8 cellular contexts compared by ENCODE assay signal in the genomic region with DNA sequence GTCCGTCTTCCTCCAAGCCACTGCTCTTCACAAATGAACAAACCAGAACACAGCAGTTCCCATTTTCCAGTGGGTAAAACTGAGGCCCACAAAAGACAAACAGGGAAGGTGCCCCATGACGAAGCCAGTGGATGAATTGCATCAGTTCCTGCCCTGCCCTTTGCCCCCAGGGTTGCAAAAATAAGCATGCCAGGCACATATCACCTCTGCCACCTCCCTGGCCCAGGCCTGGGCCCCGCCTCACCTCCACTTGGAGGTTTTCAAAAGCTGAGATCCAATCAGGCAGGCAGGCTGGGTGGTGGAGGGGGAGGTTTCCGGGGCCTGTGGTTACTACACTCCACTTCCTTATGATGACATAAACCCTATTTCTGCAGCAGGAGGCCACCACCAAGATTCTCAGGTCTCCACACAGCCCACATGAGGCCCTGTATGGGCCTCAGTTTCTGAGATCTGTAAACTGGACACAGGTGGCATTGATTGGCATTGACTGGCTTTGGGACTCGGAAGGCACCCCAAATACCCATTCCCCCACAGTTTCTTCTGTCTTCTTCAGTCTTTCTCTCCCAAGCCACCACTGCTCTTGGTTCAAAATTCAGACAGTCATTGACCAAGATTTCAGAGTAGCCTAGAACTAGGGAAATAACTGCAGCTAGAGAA. TPM values are rescaled to one million over a fixed set of nuclear protein-coding genes. Genes with fewer than 3 reads are reported as not detected.
DNase-seq lines count a peak whose midpoint lies in the region; ATAC-seq and TF ChIP-seq lines count a peak whose summit lies in the region.

No MANE protein-coding gene starts in this region.

- intact Hi-C loops in posterior vena cava (cut with DNase I), result loop anchor here in 1 of 2 donors (5.0 kb wide), 1 partner anchor 63 kb away; no protein-coding TSS in a partner anchor

- in situ Hi-C loops in GM13976 (cut with MboI; ENCODE audit: low sequenced_read_pairs, unreplicated experiment), result no loop called here

- peak; percentile 91 for DNase-seq in GM13976 (ENCODE audit: low spot score)
- peak; percentile 96 for DNase-seq in NB4 (ENCODE audit: low read depth)
- peak; percentile 65 to 78 for DNase-seq in activated CD4-positive, alpha-beta T cell treated with anti-CD3 and anti-CD28 coated beads, Interleukin-2, amount 50 U/mL, for 24 hours (ENCODE audit: low read depth in 1 of 2, low spot score in 1 of 2)
- peak; percentile 74 for DNase-seq in effector CD8-positive, alpha-beta T cell (lab: John Stamatoyannopoulos, UW)
- peak; percentile 91 for DNase-seq in posterior vena cava (ENCODE audit: low spot score)
- no peak for DNase-seq in NCI-H187 treated with DMSO at 0.1 percent for 48 hours (lab: John Stamatoyannopoulos, UW)
- DNase-seq in DMS 273 treated with DMSO at 0.1 percent for 48 hours (lab: John Stamatoyannopoulos, UW), result no peak

- no peak for TF ChIP-seq POLR2A in NB4 (IDR thresholded peaks at IDR 0.05; ENCODE audit: extremely low read depth, insufficient read length)

- H3K4me3 ChIP-seq in NB4 (ENCODE audit: low read depth, low read length), result peak overlapping the region; percentile 25

- TF ChIP-seq CTCF in GM13976 (IDR thresholded peaks at IDR 0.05; ENCODE audit: borderline replicate concordance, control extremely low read depth, extremely low read depth, insufficient read depth, missing control alignments) (no peak), NB4 (IDR thresholded peaks at IDR 0.05; ENCODE audit: low read depth, low read length) (no peak)

- ATAC-seq in HG02642 (IDR thresholded peaks at IDR 0.05; ENCODE audit: poor library complexity, unreplicated experiment), result peak; percentile 66

RNA-seq across cellular contexts. Expression of a gene that starts 4.1 kb away (rescaled TPM):
- 1 to 10 TPM; 2.6 to 2.9 TPM for total RNA-seq in posterior vena cava

Comparison
In these comparisons a context has a peak if more than half of its experiments do, and no peak if none do; other contexts are left out.
1. DNase-seq: peak in GM13976 (single experiment), NB4 (single experiment), activated CD4-positive, alpha-beta T cell treated with anti-CD3 and anti-CD28 coated beads, Interleukin-2, amount 50 U/mL, for 24 hours (2 of 2), effector CD8-positive, alpha-beta T cell (single experiment) and posterior vena cava (single experiment); none in NCI-H187 treated with DMSO at 0.1 percent for 48 hours (single experiment) and DMS 273 treated with DMSO at 0.1 percent for 48 hours (single experiment).